In genomic region chr5:133421394-133421793, GRCh38 we compare ENCODE assay signal across 8 cellular contexts.
DNase-seq lines count a peak whose midpoint lies in the region; ATAC-seq and TF ChIP-seq lines count a peak whose summit lies in the region.

No MANE protein-coding gene starts in this region.

- TF ChIP-seq CTCF in AG09309 (IDR thresholded peaks at IDR 0.05; ENCODE audit: control insufficient read depth, insufficient read depth, low read depth, low read length, missing control alignments) (peak; percentile 48), GM06990 (IDR thresholded peaks at IDR 0.05; ENCODE audit: insufficient read depth, low read length, poor library complexity, severe bottlenecking) (peak; percentile 67), PC-9 (conservative IDR thresholded peaks at IDR 0.05) (peak; percentile 31; the same call in 1 of the 2 replicates)

- POLR2A ChIA-PET in PC-9 (lab: Charles Lee; ENCODE audit: unreplicated experiment): no interaction called here

- H3K4me1 ChIP-seq in PC-9 (replicated peaks; ENCODE audit: insufficient read depth): no peaks in the 10 kb centered on the region

- no peaks in the 10 kb centered on the region for H3K36me3 ChIP-seq in GM06990 (ENCODE audit: control insufficient read depth, insufficient read depth, low read length)
- H3K36me3 ChIP-seq in PC-9 (ENCODE audit: low read depth): no peaks in the 10 kb centered on the region

- no peaks in the 10 kb centered on the region for H3F3A ChIP-seq in PC-9 (ENCODE audit: insufficient read depth, low read depth)

- CTCF ChIA-PET in PC-9 (lab: Charles Lee): no interaction called here

- H3K4me3 ChIP-seq in AG09309 (ENCODE audit: control insufficient read depth, low read depth, low read length): no peak overlapping the region
- no peak overlapping the region for H3K4me3 ChIP-seq in GM06990 (replicated peaks; ENCODE audit: low read depth, low read length)
- no peak overlapping the region for H3K4me3 ChIP-seq in PC-9

- no TSS peak for BruUV-seq in PC-9 (replicated peaks; lab: Mats Ljungman, UMichigan)

- H3K9me3 ChIP-seq in PC-9 (ENCODE audit: insufficient read depth, low read depth): no peaks in the 10 kb centered on the region

- H4K20me1 ChIP-seq in PC-9 (ENCODE audit: insufficient read depth): no peaks in the 10 kb centered on the region

- H3K9me2 ChIP-seq in PC-9 (ENCODE audit: insufficient read depth): no peaks in the 10 kb centered on the region

- H3K79me2 ChIP-seq in PC-9 (ENCODE audit: low read depth): no peaks in the 10 kb centered on the region

- no peak overlapping the region for H3K27ac ChIP-seq in PC-9

- DNase-seq in AG09309 (ENCODE audit: low read depth) (no peak), GM06990 (ENCODE audit: extremely low read depth, insufficient read length) (no peak), PC-9 (no peak), glomerular endothelial cell (ENCODE audit: extremely low read depth, low read depth, low spot score) (peak; percentile 20), superior temporal gyrus (ENCODE audit: extremely low spot score) (no peak)

- intact Hi-C loops in PC-9 (cut with micrococcal nuclease; ENCODE audit: unreplicated experiment): no loop called here

- H3K27me3 ChIP-seq in GM06990 (replicated peaks; ENCODE audit: control insufficient read depth, insufficient read depth, low read length): no peaks in the 10 kb centered on the region; the same call in 1 of the 2 replicates
- H3K27me3 ChIP-seq in PC-9 (ENCODE audit: insufficient read depth, low read depth): no peaks in the 10 kb centered on the region

- H2AFZ ChIP-seq in PC-9: no peak overlapping the region

- no peak overlapping the region for H3K4me2 ChIP-seq in PC-9

- ATAC-seq in HG03095 (IDR thresholded peaks at IDR 0.05; ENCODE audit: unreplicated experiment): no peak
- ATAC-seq in HG02610 (IDR thresholded peaks at IDR 0.05; ENCODE audit: unreplicated experiment): no peak
- no peak for ATAC-seq in GM21367 (IDR thresholded peaks at IDR 0.05; ENCODE audit: unreplicated experiment)
